Comparison of ENCODE assay signal across 1 cellular context in the genomic region with DNA sequence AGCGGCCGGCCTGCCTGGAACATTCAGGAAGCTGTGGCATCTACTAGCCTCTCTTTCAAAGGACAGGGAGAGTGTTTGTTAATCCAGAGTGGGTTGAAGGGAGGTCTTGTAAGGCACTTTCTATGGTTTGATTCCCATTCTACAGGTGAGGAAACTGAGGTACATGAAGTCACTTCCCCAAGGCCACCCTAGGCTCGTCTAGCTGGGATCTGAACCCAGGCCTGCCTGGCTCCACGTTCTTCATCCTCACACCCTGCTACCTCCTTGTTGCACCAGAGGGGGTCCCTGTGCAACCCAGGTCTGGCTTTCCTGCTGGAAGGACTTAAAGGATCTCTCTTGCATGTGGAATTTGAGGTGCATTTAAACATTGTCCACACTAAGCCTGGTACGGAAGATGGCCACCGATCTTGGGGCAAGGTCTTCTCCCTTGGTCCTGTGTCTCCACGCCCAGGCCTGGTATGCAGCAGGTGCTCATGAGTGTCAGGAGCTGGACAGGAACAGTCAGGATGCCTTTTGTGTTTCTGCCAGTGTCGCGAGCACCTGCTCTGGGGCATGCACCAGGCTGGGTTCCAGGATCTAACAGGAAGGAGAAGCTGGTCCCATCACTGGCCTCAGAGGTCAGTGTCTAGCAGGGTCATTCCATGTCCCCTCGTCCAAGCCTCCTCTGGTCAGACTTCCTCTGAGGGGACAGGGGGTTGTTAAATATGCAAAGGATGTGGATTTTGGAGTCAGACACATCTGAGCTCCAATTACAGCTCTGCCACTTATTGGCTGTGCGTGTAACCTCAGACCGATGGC.
TF ChIP-seq lines count a peak whose summit lies in the region.

No MANE protein-coding gene starts in this region.

TF ChIP-seq in GM23338, 12 proteins besides CTCF, POLR2A, EP300 and RAD21 (continued from another document):
- TF ChIP-seq REST (IDR thresholded peaks at IDR 0.05; ENCODE audit: unreplicated experiment), result no peak
TF ChIP-seq in GM23338: peak in this region for 0.
